2 cellular contexts compared by ENCODE assay signal in genomic region chr6:12175626-12176025, GRCh38.
TF ChIP-seq lines count a peak whose summit lies in the region.

No MANE protein-coding gene starts in this region.

TF ChIP-seq in IMR-90, 13 proteins besides CTCF, POLR2A, EP300 and RAD21:
- no peak for TF ChIP-seq MXI1 (IDR thresholded peaks at IDR 0.05; ENCODE audit: borderline replicate concordance, low read depth, low read length)
- no peak for TF ChIP-seq BHLHE40 (IDR thresholded peaks at IDR 0.05; ENCODE audit: low read depth, low read length)
- no peak for TF ChIP-seq NFE2L2 (IDR thresholded peaks at IDR 0.05; ENCODE audit: low read depth, low read length)
- no peak for TF ChIP-seq RFX5 (IDR thresholded peaks at IDR 0.05; ENCODE audit: low read depth, low read length)
- no peak for TF ChIP-seq USF2 (IDR thresholded peaks at IDR 0.05; ENCODE audit: low read depth, low read length)
- TF ChIP-seq RCOR1 (IDR thresholded peaks at IDR 0.05; ENCODE audit: insufficient replicate concordance, low read length) = no peak
- no peak for TF ChIP-seq MAFK (IDR thresholded peaks at IDR 0.05; ENCODE audit: low read depth, low read length)
- TF ChIP-seq SMC3 (IDR thresholded peaks at IDR 0.05; ENCODE audit: low read depth, low read length) = no peak
- TF ChIP-seq ELK1 (IDR thresholded peaks at IDR 0.05; ENCODE audit: borderline replicate concordance, low read depth, low read length) = no peak
- no peak for TF ChIP-seq MAZ (IDR thresholded peaks at IDR 0.05; ENCODE audit: borderline replicate concordance, low read depth, low read length)
- TF ChIP-seq CEBPB (IDR thresholded peaks at IDR 0.05; ENCODE audit: low read depth, low read length) = no peak
- TF ChIP-seq CHD1 (IDR thresholded peaks at IDR 0.05; ENCODE audit: low read depth, low read length) = no peak
- TF ChIP-seq FOS (IDR thresholded peaks at IDR 0.05; ENCODE audit: low read depth, low read length) = no peak

TF ChIP-seq in H1, 55 proteins besides CTCF, POLR2A, EP300 and RAD21:
- TF ChIP-seq E2F6 (IDR thresholded peaks at IDR 0.05) = no peak
- TF ChIP-seq ATF2 (IDR thresholded peaks at IDR 0.05; ENCODE audit: low read length) = no peak
- no peak for TF ChIP-seq HDAC6 (IDR thresholded peaks at IDR 0.05; ENCODE audit: low read depth, low read length)
- TF ChIP-seq BCL11A (IDR thresholded peaks at IDR 0.05; ENCODE audit: low read depth in 2 of 2, low read length in 2 of 2) = no peak
- TF ChIP-seq NANOG (IDR thresholded peaks at IDR 0.05; ENCODE audit: insufficient read depth, low read depth, low read length, poor library complexity, severe bottlenecking) = no peak
- TF ChIP-seq BRCA1 (IDR thresholded peaks at IDR 0.05; ENCODE audit: low read depth, low read length) = no peak
- no peak for TF ChIP-seq POU5F1 (IDR thresholded peaks at IDR 0.05; ENCODE audit: low read depth, low read length)
- TF ChIP-seq FOSL1 (IDR thresholded peaks at IDR 0.05; ENCODE audit: insufficient read depth, low read depth, low read length) = no peak
- TF ChIP-seq NRF1 (IDR thresholded peaks at IDR 0.05; ENCODE audit: low read depth, low read length) = no peak
- no peak for TF ChIP-seq KDM5A (IDR thresholded peaks at IDR 0.05; ENCODE audit: low read length)
- TF ChIP-seq TAF1 (IDR thresholded peaks at IDR 0.05; ENCODE audit: low read depth, low read length) = no peak
- TF ChIP-seq USF2 (IDR thresholded peaks at IDR 0.05; ENCODE audit: low read length) = no peak
- TF ChIP-seq CTBP2 (IDR thresholded peaks at IDR 0.05; ENCODE audit: borderline replicate concordance, insufficient read depth, insufficient read length, low read length) = no peak
- TF ChIP-seq YY1 (IDR thresholded peaks at IDR 0.05; ENCODE audit: low read depth, low read length) = no peak
- no peak for TF ChIP-seq SP2 (IDR thresholded peaks at IDR 0.05; ENCODE audit: low read length)
- no peak for TF ChIP-seq HDAC2 (IDR thresholded peaks at IDR 0.05; ENCODE audit: borderline replicate concordance in 1 of 2, low read depth in 2 of 2, low read length in 2 of 2)
- no peak for TF ChIP-seq EGR1 (IDR thresholded peaks at IDR 0.05; ENCODE audit: borderline replicate concordance, low read depth, low read length)
- TF ChIP-seq TEAD4 (IDR thresholded peaks at IDR 0.05; ENCODE audit: low read depth, low read length) = no peak
